32 cellular contexts compared by ENCODE assay signal in genomic region chr20:44814937-44815336, GRCh38.
"Had no signal": no experiment of that assay in that cellular context is flagged by ENCODE, and none has a peak within 500 bp of the region (broad histone marks: within the 10 kb centered on the region; RNA-seq: fewer than 3 reads in every experiment).

No MANE protein-coding gene starts in this region.

- FAIRE-seq: colon had no signal

- DNase-seq: activated CD4-positive, alpha-beta memory T cell treated with anti-CD3 and anti-CD28 coated beads for 36 hours; activated CD4-positive, alpha-beta T cell treated with anti-CD3 and anti-CD28 coated beads for 36 hours; activated CD4-positive, alpha-beta T cell treated with anti-CD3 and anti-CD28 coated beads, Interleukin-2, amount 10 ng/mL, durations not matched to agents 24 days and 14 days; activated CD4-positive, CD25-positive, alpha-beta regulatory T cell; activated CD4-positive, CD25-positive, alpha-beta regulatory T cell treated with anti-CD3 and anti-CD28 coated beads, Interleukin-2, amount 50 U/mL, for 72 hours; activated CD8-positive, alpha-beta memory T cell treated with anti-CD3 and anti-CD28 coated beads, Interleukin-2, amount 10 ng/mL, durations not matched to agents 7 days and 5 days; activated CD8-positive, alpha-beta T cell treated with anti-CD3 and anti-CD28 coated beads, Interleukin-2, amount 10 ng/mL, durations not matched to agents 7 days and 5 days; activated effector memory CD4-positive, alpha-beta T cell treated with anti-CD3 and anti-CD28 coated beads, Interleukin-2, amount 50 U/mL, for 16 hours; activated naive CD4-positive, alpha-beta T cell treated with anti-CD3 and anti-CD28 coated beads for 36 hours; activated naive CD8-positive, alpha-beta T cell treated with anti-CD3 and anti-CD28 coated beads for 36 hours; activated naive CD8-positive, alpha-beta T cell treated with anti-CD3 and anti-CD28 coated beads, Interleukin-2, amount 50 U/mL, for 24 hours; activated T-cell treated with anti-CD3 and anti-CD28 coated beads, Interleukin-2, amount 50 U/mL, for 4 hours; adrenal gland; amygdala; aorta; body of pancreas; caudate nucleus; cortex of kidney; dermis blood vessel endothelial cell; effector CD4-positive, alpha-beta T cell; effector memory CD8-positive, alpha-beta T cell; erythroblast; foreskin keratinocyte; gastrocnemius medialis; glutamatergic neuron; heart left ventricle; T-helper 1 cell; T-helper 17 cell; T1000; WERI-Rb-1 had no signal

- ATAC-seq: activated CD4-positive, alpha-beta T cell treated with anti-CD3 and anti-CD28 coated beads for 36 hours; activated CD8-positive, alpha-beta memory T cell treated with anti-CD3 and anti-CD28 coated beads, Interleukin-2, amount 10 ng/mL, durations not matched to agents 7 days and 5 days; activated CD8-positive, alpha-beta T cell treated with anti-CD3 and anti-CD28 coated beads, Interleukin-2, amount 10 ng/mL, durations not matched to agents 7 days and 5 days; activated naive CD8-positive, alpha-beta T cell treated with anti-CD3 and anti-CD28 coated beads, Interleukin-2, amount 50 U/mL, for 24 hours; activated T-cell treated with anti-CD3 and anti-CD28 coated beads, Interleukin-2, amount 50 U/mL, for 4 hours; activated T-helper 17 cell treated with anti-CD3 and anti-CD28 coated beads, Interleukin-2, amount 50 U/mL, for 72 hours; body of pancreas; effector memory CD8-positive, alpha-beta T cell; foreskin keratinocyte; gastrocnemius medialis; heart left ventricle; T-helper 17 cell had no signal
